Comparison of ENCODE assay signal across 20 cellular contexts in the genomic region with DNA sequence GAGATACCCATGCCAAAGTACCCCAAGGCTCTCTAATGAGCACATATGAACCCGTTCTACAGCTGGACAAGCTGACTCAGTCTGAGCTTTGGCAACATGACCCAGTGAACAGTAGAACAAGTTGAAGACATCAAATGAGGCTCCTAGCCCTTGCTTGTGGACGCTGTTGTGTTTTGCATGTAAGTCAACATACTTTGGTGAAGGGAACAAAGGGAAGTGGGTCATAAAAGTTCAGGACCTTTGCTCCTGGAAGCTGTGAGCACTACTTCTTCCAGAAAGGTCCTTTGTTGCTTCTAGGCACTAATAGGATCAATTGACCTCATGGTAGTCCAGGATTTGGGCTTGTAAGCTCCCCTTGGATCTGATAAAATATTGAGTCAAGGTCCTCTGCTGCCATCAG.
DNase-seq lines count a peak whose midpoint lies in the region; FAIRE-seq and TF ChIP-seq lines count a peak whose summit lies in the region.
"Had no signal": no experiment of that assay in that cellular context is flagged by ENCODE, and none has a peak within 500 bp of the region (broad histone marks: within the 10 kb centered on the region; RNA-seq: fewer than 3 reads in every experiment).

No MANE protein-coding gene starts in this region.

- H3K27ac Mint-ChIP-seq in neural progenitor cell (no peak overlapping the region), HFFc6 (no peak overlapping the region)
- H3K27ac Mint-ChIP-seq: CD4-positive, alpha-beta T cell; IgD-negative memory B cell had no signal

- peaks cover 2% of the 10 kb centered on the region for H3K9me3 Mint-ChIP-seq in neural progenitor cell
- H3K9me3 Mint-ChIP-seq in HFFc6 = no peaks in the 10 kb centered on the region

- no peaks in the 10 kb centered on the region for H3K79me2 ChIP-seq in neural progenitor cell (ENCODE audit: low read depth)

- intact Hi-C loops in kidney (cut with DNase I) = no loop called here

- no peaks in the 10 kb centered on the region for H3K4me1 ChIP-seq in neural progenitor cell
- H3K4me1 ChIP-seq in kidney (ENCODE audit: control insufficient read depth in 1 of 2, insufficient read depth in 1 of 2, low read depth in 1 of 2, low read length in 2 of 2) = no peaks in the 10 kb centered on the region
- H3K4me1 ChIP-seq: HAP-1 had no signal

- TF ChIP-seq CTCF in epithelial cell of esophagus (IDR thresholded peaks at IDR 0.05; ENCODE audit: insufficient read depth, low read depth, low read length, missing control alignments) (no peak), neural progenitor cell (IDR thresholded peaks at IDR 0.05) (no peak), HFFc6 (IDR thresholded peaks at IDR 0.05) (no peak), kidney (IDR thresholded peaks at IDR 0.05; ENCODE audit: borderline replicate concordance, extremely low read depth, insufficient read depth) (no peak)

- no peak overlapping the region for H2AFZ ChIP-seq in neural progenitor cell (replicated peaks)
- H2AFZ ChIP-seq: GM23248 had no signal

- no peak overlapping the region for H3K9ac ChIP-seq in neural progenitor cell
- no peak overlapping the region for H3K9ac ChIP-seq in kidney (ENCODE audit: low read length in 2 of 2)
- H3K9ac ChIP-seq: GM23248 had no signal

- no peak for FAIRE-seq in kidney (lab: Jason Lieb, UNC)
- FAIRE-seq: A549, D721Med, GM12892, GM18507 had no signal

- no peaks in the 10 kb centered on the region for H3K9me3 ChIP-seq in neural progenitor cell (ENCODE audit: low read depth)
- H3K9me3 ChIP-seq in kidney (ENCODE audit: control insufficient read depth in 1 of 2, low read length in 2 of 2) = no peaks in the 10 kb centered on the region
- H3K9me3 ChIP-seq: A549, Caco-2, HAP-1 had no signal

- H3K27me3 Mint-ChIP-seq in neural progenitor cell (ENCODE audit: insufficient read depth, low read depth) (peaks cover 3% of the 10 kb centered on the region), HFFc6 (ENCODE audit: insufficient read depth) (peaks cover 2% of the 10 kb centered on the region; the same call in 1 of the 2 replicates)
- H3K27me3 Mint-ChIP-seq: CD4-positive, alpha-beta T cell; IgD-negative memory B cell had no signal

- H3K27ac ChIP-seq in neural progenitor cell (no peak overlapping the region), kidney (ENCODE audit: low read depth in 2 of 2, low read length in 2 of 2) (no peak overlapping the region)
- H3K27ac ChIP-seq: 22Rv1, A549, C4-2B, GM23248 had no signal

- H3K4me2 ChIP-seq in neural progenitor cell = no peak overlapping the region
- H3K4me2 ChIP-seq: A549 had no signal

- no peaks in the 10 kb centered on the region for H3K36me3 ChIP-seq in neural progenitor cell
- H3K36me3 ChIP-seq in kidney (ENCODE audit: control insufficient read depth in 1 of 2, insufficient read depth in 2 of 2, low read length in 2 of 2) = no peaks in the 10 kb centered on the region
- H3K36me3 ChIP-seq: HAP-1 had no signal

- DNase-seq in NCI-H526 (lab: John Stamatoyannopoulos, UW) (peak; percentile 19 to 45), NCI-H526 treated with DMSO at 0.1 percent for 48 hours (lab: John Stamatoyannopoulos, UW) (no peak), epithelial cell of esophagus (ENCODE audit: low read depth) (peak; percentile 35), neural progenitor cell (ENCODE audit: low spot score) (peak; percentile 8), HFFc6 (no peak), kidney (no peak), NCI-H82 (lab: John Stamatoyannopoulos, UW) (no peak)
- DNase-seq: AML-193; CD4-positive, alpha-beta T cell; GDM1; GM23248 had no signal

- no peaks in the 10 kb centered on the region for H3K27me3 ChIP-seq in neural progenitor cell

- H3K4me1 Mint-ChIP-seq in neural progenitor cell (peaks cover 14% of the 10 kb centered on the region), HFFc6 (ENCODE audit: low read depth) (peaks cover 11% of the 10 kb centered on the region)
- H3K4me1 Mint-ChIP-seq: IgD-negative memory B cell had no signal

- no peaks in the 10 kb centered on the region for H4K20me1 ChIP-seq in neural progenitor cell (ENCODE audit: low read depth)

- no peaks in the 10 kb centered on the region for H3F3A ChIP-seq in neural progenitor cell (ENCODE audit: low read depth)

- no peaks in the 10 kb centered on the region for H3K36me3 Mint-ChIP-seq in neural progenitor cell
- no peaks in the 10 kb centered on the region for H3K36me3 Mint-ChIP-seq in HFFc6 (ENCODE audit: low read depth)

- H3K4me3 Mint-ChIP-seq in neural progenitor cell = no peak overlapping the region
- H3K4me3 Mint-ChIP-seq in HFFc6 = no peak overlapping the region
- H3K4me3 Mint-ChIP-seq: CD4-positive, alpha-beta T cell; IgD-negative memory B cell had no signal

- H3K4me3 ChIP-seq in epithelial cell of esophagus (ENCODE audit: low read length) (no peak overlapping the region), neural progenitor cell (no peak overlapping the region), kidney (ENCODE audit: low read length in 2 of 2) (no peak overlapping the region)
- H3K4me3 ChIP-seq: A549, GM23248, HAP-1 had no signal

Comparison
In these comparisons a context has a peak if more than half of its experiments do, and no peak if none do; other contexts are left out.
1. DNase-seq: peak in NCI-H526 (2 of 2), epithelial cell of esophagus (single experiment) and neural progenitor cell (single experiment); none in NCI-H526 treated with DMSO at 0.1 percent for 48 hours (single experiment), HFFc6 (single experiment), kidney (single experiment) and NCI-H82 (single experiment).